In genomic region chr3:46132565-46132964, GRCh38 we compare ENCODE assay signal across 22 cellular contexts.
"Had no signal": no experiment of that assay in that cellular context is flagged by ENCODE, and none has a peak within 500 bp of the region (broad histone marks: within the 10 kb centered on the region; RNA-seq: fewer than 3 reads in every experiment).

No MANE protein-coding gene starts in this region.

- DNase-seq: activated CD4-positive, alpha-beta memory T cell treated with anti-CD3 and anti-CD28 coated beads for 36 hours; activated CD4-positive, alpha-beta T cell treated with anti-CD3 and anti-CD28 coated beads, Interleukin-2, amount 10 ng/mL, durations not matched to agents 24 days and 14 days; activated CD4-positive, CD25-positive, alpha-beta regulatory T cell treated with anti-CD3 and anti-CD28 coated beads, Interleukin-2, amount 50 U/mL, for 72 hours; activated CD8-positive, alpha-beta memory T cell treated with anti-CD3 and anti-CD28 coated beads, Interleukin-2, amount 50 U/mL, for 48 hours; activated naive CD4-positive, alpha-beta T cell; activated T-cell treated with anti-CD3 and anti-CD28 coated beads, Interleukin-2, amount 50 U/mL, for 24 hours; effector CD8-positive, alpha-beta T cell; mesendoderm; stimulated activated CD4-positive, alpha-beta T cell treated with anti-CD3 and anti-CD28 coated beads, Interleukin-4, amount 100 ng/mL, for 24 hours; stimulated activated naive CD8-positive, alpha-beta T cell treated with anti-CD3 and anti-CD28 coated beads, Interleukin-15, amount 100 ng/mL, for 72 hours had no signal

- H3K27ac ChIP-seq: body of pancreas, epithelial cell of prostate had no signal

- H3K4me3 ChIP-seq: body of pancreas, upper lobe of left lung had no signal

- H3K27me3 ChIP-seq: body of pancreas, upper lobe of left lung had no signal

- H3K36me3 ChIP-seq: upper lobe of left lung had no signal

- H3K4me1 ChIP-seq: body of pancreas had no signal

- ATAC-seq: activated T-helper 17 cell treated with anti-CD3 and anti-CD28 coated beads, Interleukin-2, amount 50 U/mL, for 72 hours; body of pancreas; natural killer cell treated with Interleukin-12 subunit alpha and Interleukin-12 subunit beta and Interleukin-15 and Interleukin-18, amount 100 ng/mL, for 72 hours; right cardiac atrium; stimulated activated effector memory CD8-positive, alpha-beta T cell treated with anti-CD3 and anti-CD28 coated beads, Interleukin-12 subunit alpha, Interleukin-12 subunit beta, amount 100 ng/mL, for 72 hours; stimulated activated naive CD8-positive, alpha-beta T cell treated with anti-CD3 and anti-CD28 coated beads, Interleukin-15, amount 100 ng/mL, for 72 hours had no signal

- FAIRE-seq: colon, endometrium, frontal cortex, islet of Langerhans, TTC549 had no signal

- H3K9me3 ChIP-seq: body of pancreas, upper lobe of left lung had no signal
